Comparison of ENCODE assay signal across 9 cellular contexts in genomic region chr3:10247679-10248183, GRCh38. TPM values are rescaled to one million over a fixed set of nuclear protein-coding genes. Genes with fewer than 3 reads are reported as not detected.
DNase-seq lines count a peak whose midpoint lies in the region; ATAC-seq, FAIRE-seq and TF ChIP-seq lines count a peak whose summit lies in the region.
"Had no signal": no experiment of that assay in that cellular context is flagged by ENCODE, and none has a peak within 500 bp of the region (broad histone marks: within the 10 kb centered on the region; RNA-seq: fewer than 3 reads in every experiment).

No MANE protein-coding gene starts in this region.

- no peaks in the 10 kb centered on the region for H3K27me3 ChIP-seq in right lobe of liver
- H3K27me3 ChIP-seq in thymus (ENCODE audit: control insufficient read depth, insufficient read depth) = no peaks in the 10 kb centered on the region

- CTCF ChIA-PET in activated CD4-positive, alpha-beta T cell treated with anti-CD3 and anti-CD28 coated beads, Interleukin-2, amount 10 ng/mL, durations not matched to agents 7 days and 5 days (lab: Charles Lee) = interaction anchor here (0.6 to 1.7 kb wide), 11 partner anchors 10 to 471 kb away, joined by 3 to 6 read pairs (median 3); no protein-coding TSS in a partner anchor

- peaks cover 0 to 21% (median 4%) of the 10 kb centered on the region in 4 donors for H3K4me1 ChIP-seq in right lobe of liver
- H3K4me1 ChIP-seq in thymus (ENCODE audit: control insufficient read depth, insufficient read depth, low read length) = peaks cover 32% of the 10 kb centered on the region

- DNase-seq in activated CD4-positive, alpha-beta T cell treated with anti-CD3 and anti-CD28 coated beads, Interleukin-2, amount 10 ng/mL, durations not matched to agents 7 days and 5 days = no peak
- DNase-seq in activated CD4-positive, alpha-beta T cell treated with anti-CD3 and anti-CD28 coated beads for 48 hours = no peak
- DNase-seq in activated naive CD8-positive, alpha-beta T cell treated with anti-CD3 and anti-CD28 coated beads, Interleukin-2, amount 10 ng/mL, durations not matched to agents 7 days and 5 days = no peak
- DNase-seq in right lobe of liver (no peak), omental fat pad (ENCODE audit: low spot score) (no peak), GM19239 (ENCODE audit: insufficient read length, low spot score) (no peak)
- no peak for DNase-seq in stimulated activated CD4-positive, alpha-beta T cell treated with anti-CD3 and anti-CD28 coated beads, Interleukin-15, amount 100 ng/mL, for 24 hours

- H3K27ac ChIP-seq in right lobe of liver = peak overlapping the region in 2 of 3 donors; percentile 70 to 85
- no peak overlapping the region for H3K27ac ChIP-seq in thymus (ENCODE audit: low read depth)

- POLR2A ChIA-PET in activated CD4-positive, alpha-beta T cell treated with anti-CD3 and anti-CD28 coated beads, Interleukin-2, amount 10 ng/mL, durations not matched to agents 7 days and 5 days (lab: Charles Lee) = interaction anchor here (0.6 kb wide), 1 partner anchor 104 kb away, joined by 5 read pairs; no protein-coding TSS in a partner anchor
- POLR2A ChIA-PET in activated naive CD8-positive, alpha-beta T cell treated with anti-CD3 and anti-CD28 coated beads, Interleukin-2, amount 10 ng/mL, durations not matched to agents 7 days and 5 days (lab: Charles Lee) = interaction anchor here (0.6 to 2.1 kb wide), 23 partner anchors 8 to 1504 kb away, joined by 3 to 12 read pairs (median 5); partner anchors contain the start of genes ARPC4, CRELD1, FANCD2 and SEC13

- H3K4me1 Mint-ChIP-seq in activated CD4-positive, alpha-beta T cell treated with anti-CD3 and anti-CD28 coated beads, Interleukin-2, amount 10 ng/mL, durations not matched to agents 7 days and 5 days = peaks cover 51% of the 10 kb centered on the region
- peaks cover 39% of the 10 kb centered on the region for H3K4me1 Mint-ChIP-seq in activated naive CD8-positive, alpha-beta T cell treated with anti-CD3 and anti-CD28 coated beads, Interleukin-2, amount 10 ng/mL, durations not matched to agents 7 days and 5 days

- no peak for TF ChIP-seq CTCF in right lobe of liver (IDR thresholded peaks at IDR 0.05)
- TF ChIP-seq CTCF in omental fat pad (IDR thresholded peaks at IDR 0.05) = no peak

- H3K36me3 Mint-ChIP-seq in activated CD4-positive, alpha-beta T cell treated with anti-CD3 and anti-CD28 coated beads, Interleukin-2, amount 10 ng/mL, durations not matched to agents 7 days and 5 days (ENCODE audit: low read depth) = peaks cover 59% of the 10 kb centered on the region
- H3K36me3 Mint-ChIP-seq in activated naive CD8-positive, alpha-beta T cell treated with anti-CD3 and anti-CD28 coated beads, Interleukin-2, amount 10 ng/mL, durations not matched to agents 7 days and 5 days = peaks cover 48% of the 10 kb centered on the region

- FAIRE-seq in GM19239 (lab: Jason Lieb, UNC) = no peak

- WGBS in right lobe of liver (ENCODE audit: insufficient coverage, low coverage, low lambda C conversion rate, missing lambda C conversion rate) = 48% methylated on average over 13 of the region's 14 CpGs
- 71% methylated on average over 14 of the region's 14 CpGs for WGBS in thymus

- H3K9me3 ChIP-seq in right lobe of liver (no peaks in the 10 kb centered on the region), thymus (ENCODE audit: control insufficient read depth) (no peaks in the 10 kb centered on the region)

- H3K4me3 ChIP-seq in right lobe of liver (peak overlapping the region; percentile 67 to 74 (median 74)), thymus (ENCODE audit: low read length) (peak overlapping the region; percentile 70)

- TF ChIP-seq POLR2A in right lobe of liver (IDR thresholded peaks at IDR 0.05) = no peak

- H3K27ac Mint-ChIP-seq in activated CD4-positive, alpha-beta T cell treated with anti-CD3 and anti-CD28 coated beads, Interleukin-2, amount 10 ng/mL, durations not matched to agents 7 days and 5 days = peak overlapping the region; percentile 95
- peak overlapping the region; percentile 96 for H3K27ac Mint-ChIP-seq in activated naive CD8-positive, alpha-beta T cell treated with anti-CD3 and anti-CD28 coated beads, Interleukin-2, amount 10 ng/mL, durations not matched to agents 7 days and 5 days

- no peaks in the 10 kb centered on the region for H3K27me3 Mint-ChIP-seq in activated CD4-positive, alpha-beta T cell treated with anti-CD3 and anti-CD28 coated beads, Interleukin-2, amount 10 ng/mL, durations not matched to agents 7 days and 5 days
- H3K27me3 Mint-ChIP-seq in activated naive CD8-positive, alpha-beta T cell treated with anti-CD3 and anti-CD28 coated beads, Interleukin-2, amount 10 ng/mL, durations not matched to agents 7 days and 5 days = no peaks in the 10 kb centered on the region

- peak overlapping the region; percentile 69 for H3K4me3 Mint-ChIP-seq in activated CD4-positive, alpha-beta T cell treated with anti-CD3 and anti-CD28 coated beads, Interleukin-2, amount 10 ng/mL, durations not matched to agents 7 days and 5 days
- peak overlapping the region; percentile 82 for H3K4me3 Mint-ChIP-seq in activated naive CD8-positive, alpha-beta T cell treated with anti-CD3 and anti-CD28 coated beads, Interleukin-2, amount 10 ng/mL, durations not matched to agents 7 days and 5 days

- H3K36me3 ChIP-seq in right lobe of liver = no peaks in the 10 kb centered on the region
- H3K36me3 ChIP-seq in thymus (ENCODE audit: control insufficient read depth, insufficient read depth) = peaks cover 14% of the 10 kb centered on the region

- intact Hi-C loops in right lobe of liver (cut with DNase I) = no loop called here

- peaks cover 24% of the 10 kb centered on the region for H3K9me3 Mint-ChIP-seq in activated CD4-positive, alpha-beta T cell treated with anti-CD3 and anti-CD28 coated beads, Interleukin-2, amount 10 ng/mL, durations not matched to agents 7 days and 5 days
- H3K9me3 Mint-ChIP-seq in activated naive CD8-positive, alpha-beta T cell treated with anti-CD3 and anti-CD28 coated beads, Interleukin-2, amount 10 ng/mL, durations not matched to agents 7 days and 5 days = peaks cover 18% of the 10 kb centered on the region

- no peak for ATAC-seq in activated naive CD8-positive, alpha-beta T cell treated with anti-CD3 and anti-CD28 coated beads, Interleukin-2, amount 10 ng/mL, durations not matched to agents 7 days and 5 days (ENCODE audit: low read depth)
- no peak for ATAC-seq in right lobe of liver
- no peak for ATAC-seq in omental fat pad (ENCODE audit: low FRiP score)

RNA-seq across cellular contexts. Expression of gene TATDN2, which starts 0.5 kb away (rescaled TPM):
- 10 to 100 TPM; 72.3 to 78.4 TPM for total RNA-seq in activated CD4-positive, alpha-beta T cell treated with anti-CD3 and anti-CD28 coated beads, Interleukin-2, amount 10 ng/mL, durations not matched to agents 7 days and 5 days
- total RNA-seq in activated naive CD8-positive, alpha-beta T cell treated with anti-CD3 and anti-CD28 coated beads, Interleukin-2, amount 10 ng/mL, durations not matched to agents 7 days and 5 days = 10 to 100 TPM; 55.4 to 67.4 TPM
- total RNA-seq in right lobe of liver = 10 to 100 TPM in 3 of 6 experiments, 1 to 10 TPM in 3; 7.2 to 13.4 (median 10.1) TPM
- polyA plus RNA-seq in thymus = 24.4 TPM
- total RNA-seq in omental fat pad = 10 to 100 TPM; 15.1 to 28.7 (median 20.6) TPM

RNA-seq across cellular contexts. Expression of gene GHRL, which starts 45.0 kb away (rescaled TPM):
- under 1 TPM; 0.30 to 0.56 TPM for total RNA-seq in activated CD4-positive, alpha-beta T cell treated with anti-CD3 and anti-CD28 coated beads, Interleukin-2, amount 10 ng/mL, durations not matched to agents 7 days and 5 days
- total RNA-seq in activated naive CD8-positive, alpha-beta T cell treated with anti-CD3 and anti-CD28 coated beads, Interleukin-2, amount 10 ng/mL, durations not matched to agents 7 days and 5 days = under 1 TPM; 0.53 to 0.94 TPM
- total RNA-seq in right lobe of liver (under 1 TPM in 2 of 6 experiments, not detected in 4; 0.32 to 0.43 TPM), omental fat pad (1 to 10 TPM in 1 of 4 donors, not detected in 3; 7.3 TPM)
- polyA plus RNA-seq in thymus = 3.7 TPM
- total RNA-seq: Daoy had no signal
